ENCODE assay signal across 1 cellular context in genomic region chr4:23947826-23948225, GRCh38.
TF ChIP-seq lines count a peak whose summit lies in the region.

No MANE protein-coding gene starts in this region.

TF ChIP-seq in H1, 55 proteins besides CTCF, POLR2A, EP300 and RAD21:
- TF ChIP-seq CREB1 (IDR thresholded peaks at IDR 0.05) (no peak), EGR1 (IDR thresholded peaks at IDR 0.05; ENCODE audit: borderline replicate concordance, low read depth, low read length) (no peak), PHF8 (conservative IDR thresholded peaks at IDR 0.05; ENCODE audit: low read depth, low read length) (no peak), BCL11A (IDR thresholded peaks at IDR 0.05; ENCODE audit: low read depth in 2 of 2, low read length in 2 of 2) (no peak), POU5F1 (IDR thresholded peaks at IDR 0.05; ENCODE audit: low read depth, low read length) (no peak), CBX8 (IDR thresholded peaks at IDR 0.05; ENCODE audit: borderline replicate concordance, low read depth, low read length) (no peak), SP4 (IDR thresholded peaks at IDR 0.05; ENCODE audit: low read length) (no peak), TBP (IDR thresholded peaks at IDR 0.05; ENCODE audit: low read depth, low read length) (no peak), RFX5 (IDR thresholded peaks at IDR 0.05; ENCODE audit: borderline replicate concordance, low read depth, low read length) (no peak), SRF (IDR thresholded peaks at IDR 0.05; ENCODE audit: low read depth, low read length) (no peak), SIN3A (conservative IDR thresholded peaks at IDR 0.05 in 1 of 2, IDR thresholded peaks at IDR 0.05 in 1 of 2; ENCODE audit: low read depth in 1 of 2, low read length in 2 of 2) (no peak), KDM1A (IDR thresholded peaks at IDR 0.05; ENCODE audit: borderline replicate concordance, low read length) (no peak), RBBP5 (IDR thresholded peaks at IDR 0.05; ENCODE audit: borderline replicate concordance, low read depth, low read length) (no peak), SIRT6 (IDR thresholded peaks at IDR 0.05; ENCODE audit: low read length) (no peak), RXRA (IDR thresholded peaks at IDR 0.05; ENCODE audit: insufficient read depth, low read depth, low read length) (no peak), ATF3 (IDR thresholded peaks at IDR 0.05; ENCODE audit: insufficient read depth, low read depth, low read length) (no peak), SIX5 (IDR thresholded peaks at IDR 0.05; ENCODE audit: low read depth, low read length) (no peak), MAFK (IDR thresholded peaks at IDR 0.05; ENCODE audit: low read depth, low read length) (no peak), CHD7 (IDR thresholded peaks at IDR 0.05; ENCODE audit: insufficient replicate concordance, low read length) (no peak), ATF2 (IDR thresholded peaks at IDR 0.05; ENCODE audit: low read length) (no peak)
